In genomic region chr4:9870165-9870564, GRCh38 we compare ENCODE assay signal across 20 cellular contexts.
DNase-seq lines count a peak whose midpoint lies in the region; ATAC-seq, FAIRE-seq and TF ChIP-seq lines count a peak whose summit lies in the region.
"Had no signal": no experiment of that assay in that cellular context is flagged by ENCODE, and none has a peak within 500 bp of the region (broad histone marks: within the 10 kb centered on the region; RNA-seq: fewer than 3 reads in every experiment).

No MANE protein-coding gene starts in this region.

- TF ChIP-seq EP300 in neural cell (conservative IDR thresholded peaks at IDR 0.05; ENCODE audit: poor library complexity, severe bottlenecking), result peak; percentile 92

- in situ Hi-C loops in HAP-1 (cut with MboI; ENCODE audit: low sequenced_read_pairs), result no loop called here

- H2AFZ ChIP-seq in neural cell (ENCODE audit: low read depth, low read length), result no peak overlapping the region

- H3K79me2 ChIP-seq in neural cell (replicated peaks; ENCODE audit: insufficient read depth, low read length), result no peaks in the 10 kb centered on the region

- TF ChIP-seq CTCF in GM06990 (IDR thresholded peaks at IDR 0.05; ENCODE audit: insufficient read depth, low read length, poor library complexity, severe bottlenecking) (no peak), bronchial epithelial cell (IDR thresholded peaks at IDR 0.05; ENCODE audit: insufficient read depth, low read length, severe bottlenecking) (no peak), neural cell (IDR thresholded peaks at IDR 0.05; ENCODE audit: poor library complexity, severe bottlenecking) (no peak)

- peak; percentile 20 for DNase-seq in GM06990 (ENCODE audit: extremely low read depth, insufficient read length)
- no peak for DNase-seq in bronchial epithelial cell (ENCODE audit: low read depth)
- no peak for DNase-seq in iPS-NIHi11 (ENCODE audit: low spot score)
- no peak for DNase-seq in HAP-1 (ENCODE audit: low spot score in 2 of 2)
- DNase-seq in SK-N-DZ (ENCODE audit: low spot score), result no peak
- DNase-seq: Calu3; CD4-positive, alpha-beta memory T cell; DMS53; HFFc6; NCI-H1048; NCI-H1436; NCI-H2029; NCI-H446 had no signal

- H3K4me2 ChIP-seq in neural cell (ENCODE audit: low read length), result no peak overlapping the region
- H3K4me2 ChIP-seq: BLaER1 had no signal

- peak; percentile 32 for FAIRE-seq in bronchial epithelial cell (lab: Jason Lieb, UNC)
- FAIRE-seq: H54 had no signal

- no peaks in the 10 kb centered on the region for H3K9me2 ChIP-seq in neural cell (ENCODE audit: insufficient read depth, low read length)

- H3K9me3 ChIP-seq in neural cell (ENCODE audit: low read length), result no peaks in the 10 kb centered on the region
- H3K9me3 ChIP-seq in HAP-1, result no peaks in the 10 kb centered on the region
- H3K9me3 ChIP-seq: BLaER1, SJSA1 had no signal

- no peaks in the 10 kb centered on the region for H3K4me1 ChIP-seq in HAP-1
- H3K4me1 ChIP-seq: BLaER1, SJSA1 had no signal

- TF ChIP-seq RAD21 in neural cell (conservative IDR thresholded peaks at IDR 0.05), result no peak

- H3K9ac ChIP-seq in neural cell (ENCODE audit: low read length), result no peak overlapping the region
- H3K9ac ChIP-seq: BLaER1 had no signal

- ATAC-seq in HG02852 (IDR thresholded peaks at IDR 0.05; ENCODE audit: unreplicated experiment), result peak; percentile 52
- ATAC-seq in GM19467 (IDR thresholded peaks at IDR 0.05; ENCODE audit: unreplicated experiment), result no peak
- ATAC-seq: Panc1 had no signal

- H3K4me3 ChIP-seq in GM06990 (replicated peaks; ENCODE audit: low read depth, low read length) (no peak overlapping the region), bronchial epithelial cell (ENCODE audit: low read depth, low read length) (no peak overlapping the region), neural cell (ENCODE audit: low read length) (no peak overlapping the region), HAP-1 (no peak overlapping the region)
- H3K4me3 ChIP-seq: BLaER1, SJSA1 had no signal

- H3K27me3 ChIP-seq in GM06990 (replicated peaks; ENCODE audit: control insufficient read depth, insufficient read depth, low read length), result no peaks in the 10 kb centered on the region
- H3K27me3 ChIP-seq in bronchial epithelial cell (ENCODE audit: control insufficient read depth, insufficient read depth, low read length), result no peaks in the 10 kb centered on the region
- H3K27me3 ChIP-seq in neural cell (ENCODE audit: insufficient read depth, low read depth, low read length), result no peaks in the 10 kb centered on the region
- H3K27me3 ChIP-seq in HAP-1 (ENCODE audit: low read depth), result no peaks in the 10 kb centered on the region
- H3K27me3 ChIP-seq: BLaER1, SJSA1 had no signal

- H3K36me3 ChIP-seq in GM06990 (ENCODE audit: control insufficient read depth, insufficient read depth, low read length) (no peaks in the 10 kb centered on the region), bronchial epithelial cell (ENCODE audit: control insufficient read depth, insufficient read depth, low read length) (no peaks in the 10 kb centered on the region), neural cell (ENCODE audit: insufficient read depth, low read length) (no peaks in the 10 kb centered on the region), HAP-1 (replicated peaks) (no peaks in the 10 kb centered on the region)
- H3K36me3 ChIP-seq: BLaER1, SJSA1 had no signal

- no peaks in the 10 kb centered on the region for H3F3A ChIP-seq in neural cell (ENCODE audit: insufficient read depth, low read length, poor library complexity, severe bottlenecking)

- H3K27ac ChIP-seq in neural cell (ENCODE audit: low read length), result no peak overlapping the region
- H3K27ac ChIP-seq: BLaER1, SJSA1 had no signal

- no peaks in the 10 kb centered on the region for H4K20me1 ChIP-seq in neural cell (ENCODE audit: insufficient read depth)
- H4K20me1 ChIP-seq: BLaER1 had no signal

TF ChIP-seq in neural cell, 6 proteins besides CTCF, POLR2A, EP300 and RAD21:
- TF ChIP-seq MXI1 (conservative IDR thresholded peaks at IDR 0.05; ENCODE audit: poor library complexity, severe bottlenecking) (no peak), SMC3 (conservative IDR thresholded peaks at IDR 0.05; ENCODE audit: poor library complexity) (no peak), POLR2AphosphoS5 (IDR thresholded peaks at IDR 0.05) (peak; percentile 41), TAF1 (IDR thresholded peaks at IDR 0.05; ENCODE audit: low read depth) (no peak), REST (IDR thresholded peaks at IDR 0.05; ENCODE audit: borderline replicate concordance) (peak; percentile 34), EZH2 (IDR thresholded peaks at IDR 0.05; ENCODE audit: borderline replicate concordance, insufficient read depth, low read length, poor library complexity, severe bottlenecking) (no peak)
